25 cellular contexts compared by ENCODE assay signal in the genomic region with DNA sequence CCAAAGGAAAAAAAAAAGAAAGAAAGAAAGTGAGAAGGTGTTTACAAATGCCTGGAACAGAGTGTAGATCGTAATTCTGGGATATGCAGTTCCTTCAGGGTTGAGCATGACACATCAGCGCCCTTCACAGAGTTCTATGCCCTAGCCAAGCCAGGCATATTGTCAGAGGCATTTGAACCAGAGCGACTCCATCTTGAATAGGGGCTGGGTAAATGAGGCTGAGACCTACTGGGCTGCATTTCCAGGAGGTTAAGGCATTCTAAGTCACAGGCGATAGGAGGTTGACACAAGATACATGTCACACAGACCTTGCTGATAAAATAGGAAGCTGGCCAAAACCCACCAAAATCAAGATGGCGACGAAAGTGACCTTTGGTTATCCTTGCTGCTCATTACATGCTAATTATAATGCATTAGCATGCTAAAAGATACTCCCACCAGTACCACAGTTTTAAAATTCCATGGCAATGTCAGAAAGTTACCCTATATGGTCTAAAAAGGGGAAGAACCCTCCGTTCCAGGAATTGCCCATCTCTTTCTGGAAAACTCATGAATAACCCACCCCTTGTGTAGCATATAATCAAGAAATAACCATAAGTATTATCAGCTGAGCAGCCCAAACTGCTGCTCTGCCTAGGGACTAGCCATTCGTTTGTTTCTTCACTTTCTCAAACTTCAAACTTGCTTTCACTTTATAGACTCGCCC.
"Had no signal": no experiment of that assay in that cellular context is flagged by ENCODE, and none has a peak within 500 bp of the region (broad histone marks: within the 10 kb centered on the region; RNA-seq: fewer than 3 reads in every experiment).

No MANE protein-coding gene starts in this region.

- H3K4me3 Mint-ChIP-seq: dendritic cell treated with granulocyte-macrophage colony-stimulating factor and Interleukin-4, amounts not matched to agents 40 ng/mL and 50 ng/mL, for 4 days; endodermal cell; memory B cell; natural killer cell; stimulated activated naive B cell treated with anti-CD40 and anti-IgM and Interleukin-4, amounts not matched to agents 10 μg/mL and 1 μg/mL and 100 μg/mL, for 72 hours; stimulated activated naive CD8-positive, alpha-beta T cell treated with anti-CD3 and anti-CD28 coated beads, Interleukin-15, amount 100 ng/mL, for 72 hours had no signal

- H3K27ac ChIP-seq: colonic mucosa, epithelial cell of prostate, gastrocnemius medialis, parathyroid adenoma, right lobe of liver, suprapubic skin had no signal

- FAIRE-seq: kidney, small intestine had no signal

- H3K9me3 Mint-ChIP-seq: dendritic cell treated with granulocyte-macrophage colony-stimulating factor and Interleukin-4, amounts not matched to agents 40 ng/mL and 50 ng/mL, for 4 days; endodermal cell; memory B cell; natural killer cell; stimulated activated naive CD8-positive, alpha-beta T cell treated with anti-CD3 and anti-CD28 coated beads, Interleukin-15, amount 100 ng/mL, for 72 hours had no signal

- H3K9me3 ChIP-seq: colonic mucosa, gastrocnemius medialis, right lobe of liver, suprapubic skin had no signal

- H3K36me3 Mint-ChIP-seq: memory B cell; natural killer cell; stimulated activated naive B cell treated with anti-CD40 and anti-IgM and Interleukin-4, amounts not matched to agents 10 μg/mL and 1 μg/mL and 100 μg/mL, for 72 hours had no signal

- H3K4me1 ChIP-seq: colonic mucosa, gastrocnemius medialis, parathyroid adenoma, right lobe of liver, suprapubic skin had no signal

- DNase-seq: colonic mucosa; effector CD8-positive, alpha-beta T cell; endodermal cell; foreskin fibroblast; gastrocnemius medialis; head of caudate nucleus; kidney; natural killer cell; occipital lobe; right lobe of liver; small intestine; stimulated activated CD4-positive, alpha-beta T cell treated with anti-CD3 and anti-CD28 coated beads, Interleukin-15, amount 100 ng/mL, for 24 hours; stimulated activated CD4-positive, alpha-beta T cell treated with anti-CD3 and anti-CD28 coated beads, Interleukin-2, amount 100 ng/mL, for 48 hours; stimulated activated naive B cell treated with anti-CD40 and anti-IgM and Interleukin-4, amounts not matched to agents 10 μg/mL and 1 μg/mL and 100 μg/mL, for 72 hours; stimulated activated naive CD8-positive, alpha-beta T cell treated with anti-CD3 and anti-CD28 coated beads, Interleukin-15, amount 100 ng/mL, for 72 hours; trophoblast cell had no signal

- H3K36me3 ChIP-seq: colonic mucosa, gastrocnemius medialis, right lobe of liver, suprapubic skin had no signal

- H3K79me2 ChIP-seq: parathyroid adenoma had no signal

- ATAC-seq: esophagus mucosa; gastrocnemius medialis; left lobe of liver; natural killer cell; right lobe of liver; stimulated activated naive B cell treated with anti-CD40 and anti-IgM and Interleukin-4, amounts not matched to agents 10 μg/mL and 1 μg/mL and 100 μg/mL, for 72 hours; stimulated activated naive CD8-positive, alpha-beta T cell treated with anti-CD3 and anti-CD28 coated beads, Interleukin-15, amount 100 ng/mL, for 72 hours had no signal

- H3K4me1 Mint-ChIP-seq: natural killer cell had no signal

- H3K27me3 ChIP-seq: colonic mucosa, gastrocnemius medialis, right lobe of liver, suprapubic skin had no signal

- H3K27me3 Mint-ChIP-seq: progenitor cell of endocrine pancreas had no signal

- H3K4me3 ChIP-seq: colonic mucosa, gastrocnemius medialis, lung, right lobe of liver, suprapubic skin had no signal

- H3K9ac ChIP-seq: parathyroid adenoma had no signal

- H3K27ac Mint-ChIP-seq: dendritic cell treated with granulocyte-macrophage colony-stimulating factor and Interleukin-4, amounts not matched to agents 40 ng/mL and 50 ng/mL, for 4 days; endodermal cell; memory B cell; natural killer cell; progenitor cell of endocrine pancreas; stimulated activated naive B cell treated with anti-CD40 and anti-IgM and Interleukin-4, amounts not matched to agents 10 μg/mL and 1 μg/mL and 100 μg/mL, for 72 hours; stimulated activated naive CD8-positive, alpha-beta T cell treated with anti-CD3 and anti-CD28 coated beads, Interleukin-15, amount 100 ng/mL, for 72 hours had no signal

- H2AFZ ChIP-seq: parathyroid adenoma had no signal
